26 cellular contexts compared by ENCODE assay signal in genomic region chr6:82984720-82985119, GRCh38.
"Had no signal": no experiment of that assay in that cellular context is flagged by ENCODE, and none has a peak within 500 bp of the region (broad histone marks: within the 10 kb centered on the region; RNA-seq: fewer than 3 reads in every experiment).

No MANE protein-coding gene starts in this region.

- H3K36me3 ChIP-seq: left ventricle myocardium inferior, neutrophil, right atrium auricular region, stomach, thyroid gland, transverse colon, upper lobe of left lung had no signal

- DNase-seq: islet precursor cell; left ventricle myocardium inferior; mesendoderm; naive B cell; natural killer cell; nephron progenitor cell; occipital lobe; stimulated activated CD4-positive, alpha-beta T cell treated with anti-CD3 and anti-CD28 coated beads, Interleukin-12 subunit alpha, Interleukin-12 subunit beta, amount 100 ng/mL, for 4 hours; stimulated activated CD4-positive, alpha-beta T cell treated with anti-CD3 and anti-CD28 coated beads, Interleukin-15, amount 100 ng/mL, for 24 hours; stimulated activated CD4-positive, alpha-beta T cell treated with anti-CD3 and anti-CD28 coated beads, Interleukin-2, amount 100 ng/mL, for 24 hours; stimulated activated CD4-positive, alpha-beta T cell treated with anti-CD3 and anti-CD28 coated beads, Interleukin-4, amount 100 ng/mL, for 1 hour; stimulated activated naive B cell treated with anti-CD40 and anti-IgM and Interleukin-4, amounts not matched to agents 10 μg/mL and 1 μg/mL and 100 μg/mL, for 72 hours; stimulated activated naive CD8-positive, alpha-beta T cell treated with anti-CD3 and anti-CD28 coated beads, Interleukin-15, Interleukin-2, amounts not matched to agents 100 U/mL and 50 U/mL, for 24 hours; stomach; testis; thyroid gland; transverse colon; upper lobe of left lung had no signal

- H3K4me3 ChIP-seq: hepatocyte, left ventricle myocardium inferior, lung, neural progenitor cell, right atrium auricular region, skin epidermis, stomach, testis, thyroid gland, transverse colon, upper lobe of left lung had no signal

- ATAC-seq: natural killer cell; sciatic nerve; stimulated activated naive B cell treated with anti-CD40 and anti-IgM and Interleukin-4, amounts not matched to agents 10 μg/mL and 1 μg/mL and 100 μg/mL, for 72 hours; stimulated activated naive CD8-positive, alpha-beta T cell treated with anti-CD3 and anti-CD28 coated beads, Interleukin-15, Interleukin-2, amounts not matched to agents 100 U/mL and 50 U/mL, for 24 hours had no signal

- H3K4me1 ChIP-seq: left ventricle myocardium inferior, parathyroid adenoma, right atrium auricular region, stomach, testis, thyroid gland, transverse colon had no signal

- H3K27ac ChIP-seq: hepatocyte, left ventricle myocardium inferior, neural progenitor cell, neutrophil, parathyroid adenoma, right atrium auricular region, skin epidermis, stomach, testis, thyroid gland, transverse colon, upper lobe of left lung had no signal

- H3K9me3 ChIP-seq: left ventricle myocardium inferior, neutrophil, right atrium auricular region, stomach, testis, thyroid gland, transverse colon, upper lobe of left lung had no signal
